ENCODE assay signal across 1 cellular context in genomic region chr2:61262699-61263098, GRCh38.
TF ChIP-seq lines count a peak whose summit lies in the region.

No MANE protein-coding gene starts in this region.

TF ChIP-seq in HepG2, 621 proteins besides CTCF, POLR2A, EP300 and RAD21 (continued from another document):
- TF ChIP-seq SNAPC4 (CRISPR knock-in tag; IDR thresholded peaks at IDR 0.05) (no peak), NR2F2 (IDR thresholded peaks at IDR 0.05; ENCODE audit: borderline replicate concordance, low read depth) (no peak), ZNF660 (CRISPR knock-in tag; IDR thresholded peaks at IDR 0.05; ENCODE audit: borderline replicate concordance, low read depth) (no peak), ZNF83 (CRISPR knock-in tag; IDR thresholded peaks at IDR 0.05; ENCODE audit: borderline replicate concordance) (no peak), ZNF160 (CRISPR knock-in tag; IDR thresholded peaks at IDR 0.05) (no peak), ZNF569 (CRISPR knock-in tag; IDR thresholded peaks at IDR 0.05; ENCODE audit: borderline replicate concordance) (no peak), ZNF101 (CRISPR knock-in tag; IDR thresholded peaks at IDR 0.05; ENCODE audit: borderline replicate concordance, low read depth) (no peak), ISL2 (CRISPR knock-in tag; IDR thresholded peaks at IDR 0.05) (no peak), SRSF4 (IDR thresholded peaks at IDR 0.05; ENCODE audit: low read depth, low read length, poor library complexity, severe bottlenecking) (no peak), ZNF646 (CRISPR knock-in tag; IDR thresholded peaks at IDR 0.05) (no peak)
